ENCODE assay signal across 1 cellular context in genomic region chr2:127531133-127531709, GRCh38.
TF ChIP-seq lines count a peak whose summit lies in the region.

No MANE protein-coding gene starts in this region.

TF ChIP-seq in IMR-90, 13 proteins besides CTCF, POLR2A, EP300 and RAD21:
- no peak for TF ChIP-seq RCOR1 (IDR thresholded peaks at IDR 0.05; ENCODE audit: insufficient replicate concordance, low read length)
- no peak for TF ChIP-seq CHD1 (IDR thresholded peaks at IDR 0.05; ENCODE audit: low read depth, low read length)
- TF ChIP-seq MXI1 (IDR thresholded peaks at IDR 0.05; ENCODE audit: borderline replicate concordance, low read depth, low read length): no peak
- TF ChIP-seq RFX5 (IDR thresholded peaks at IDR 0.05; ENCODE audit: low read depth, low read length): no peak
- no peak for TF ChIP-seq BHLHE40 (IDR thresholded peaks at IDR 0.05; ENCODE audit: low read depth, low read length)
TF ChIP-seq in IMR-90: peak in this region for 0.
